21 cellular contexts compared by ENCODE assay signal in genomic region chr22:49368221-49368975, GRCh38.
DNase-seq lines count a peak whose midpoint lies in the region; ATAC-seq, FAIRE-seq and TF ChIP-seq lines count a peak whose summit lies in the region.
"Had no signal": no experiment of that assay in that cellular context is flagged by ENCODE, and none has a peak within 500 bp of the region (broad histone marks: within the 10 kb centered on the region; RNA-seq: fewer than 3 reads in every experiment).

No MANE protein-coding gene starts in this region.

- POLR2A ChIA-PET in A549 (lab: Yijun Ruan, JAX) = no interaction called here
- POLR2A ChIA-PET in HCT116 (lab: Charles Lee) = no interaction called here

- intact Hi-C loops in HCT116 (cut with micrococcal nuclease) = no loop called here

- RAD21 ChIA-PET in HCT116 (lab: Charles Lee; ENCODE audit: low non-redundant PET in 1 of 2, low total read pairs in 2 of 2, uncharacterized antibody in 2 of 2, unreplicated experiment in 2 of 2) = no interaction called here

- H3K4me3 ChIP-seq in A549 (peak overlapping the region; percentile 47), HCT116 (replicated peaks in 1 of 2; ENCODE audit: low read depth in 1 of 2, low read length in 2 of 2) (peak overlapping the region; percentile 44 to 63), mesenchymal stem cell (ENCODE audit: insufficient read depth in 1 of 2, low read depth in 1 of 2, low read length in 2 of 2) (no peak overlapping the region)
- H3K4me3 ChIP-seq: smooth muscle cell, tibial nerve had no signal

- no peak for TF ChIP-seq CTCF in A549 (IDR thresholded peaks at IDR 0.05)
- TF ChIP-seq CTCF in HCT116 (IDR thresholded peaks at IDR 0.05 in 2 of 3, conservative IDR thresholded peaks at IDR 0.05 in 1 of 3; ENCODE audit: borderline replicate concordance in 1 of 3, insufficient read depth in 1 of 3, low read depth in 2 of 3, low read length in 2 of 3) = no peak
- no peak for TF ChIP-seq CTCF in osteocyte (IDR thresholded peaks at IDR 0.05)

- H4K20me1 ChIP-seq in HCT116 (ENCODE audit: insufficient read depth) = no peaks in the 10 kb centered on the region

- H3K79me1 ChIP-seq in mesenchymal stem cell (replicated peaks; ENCODE audit: low read length, poor library complexity, severe bottlenecking) = no peaks in the 10 kb centered on the region

- no peak overlapping the region for H3K14ac ChIP-seq in mesenchymal stem cell (ENCODE audit: low read length in 2 of 2)

- no TSS peak for BruUV-seq in HCT116 (replicated peaks; lab: Mats Ljungman, UMichigan)

- H3K27ac ChIP-seq in A549 = peak overlapping the region; percentile 12 to 76; a peak in 4 of 6 replicates
- peak overlapping the region; percentile 34; the same call in 1 of the 2 replicates for H3K27ac ChIP-seq in HCT116 (ENCODE audit: low read depth, low read length)
- H3K27ac ChIP-seq in mesenchymal stem cell (ENCODE audit: low read length, poor library complexity, severe bottlenecking) = no peak overlapping the region
- H3K27ac ChIP-seq: C4-2B, tibial nerve had no signal

- no peak overlapping the region for H4K91ac ChIP-seq in mesenchymal stem cell (ENCODE audit: low read length)

- no peaks in the 10 kb centered on the region for H3K27me3 ChIP-seq in HCT116 (ENCODE audit: insufficient read depth, low read length)
- no peaks in the 10 kb centered on the region for H3K27me3 ChIP-seq in mesenchymal stem cell (ENCODE audit: control insufficient read depth in 1 of 2, insufficient read depth in 1 of 2, low read length in 2 of 2)
- H3K27me3 ChIP-seq: tibial nerve had no signal

- no peak for FAIRE-seq in A549 (lab: Jason Lieb, UNC)
- FAIRE-seq: colon, endometrium had no signal

- H3K18ac ChIP-seq in mesenchymal stem cell (ENCODE audit: low read depth in 1 of 2, low read length in 2 of 2) = no peak overlapping the region

- no peak overlapping the region for H2BK120ac ChIP-seq in mesenchymal stem cell (ENCODE audit: low read depth, low read length)

- H3K23ac ChIP-seq in mesenchymal stem cell (ENCODE audit: low read length in 2 of 2) = no peak overlapping the region

- peak overlapping the region; percentile 66 for H3K27ac Mint-ChIP-seq in osteocyte (ENCODE audit: unreplicated experiment)
- no peak overlapping the region for H3K27ac Mint-ChIP-seq in effector memory CD8-positive, alpha-beta T cell
- H3K27ac Mint-ChIP-seq: nephron progenitor cell had no signal

- no peaks in the 10 kb centered on the region for H3K27me3 Mint-ChIP-seq in osteocyte (ENCODE audit: unreplicated experiment)
- peaks cover 38 to 70% of the 10 kb centered on the region in 2 donors for H3K27me3 Mint-ChIP-seq in effector memory CD8-positive, alpha-beta T cell

- H3K36me3 Mint-ChIP-seq in osteocyte (ENCODE audit: unreplicated experiment) = no peaks in the 10 kb centered on the region
- peaks cover 2% of the 10 kb centered on the region for H3K36me3 Mint-ChIP-seq in effector memory CD8-positive, alpha-beta T cell (ENCODE audit: insufficient read depth)
- H3K36me3 Mint-ChIP-seq: brain had no signal

- TF ChIP-seq EP300 in A549 (IDR thresholded peaks at IDR 0.05) = no peak

- H3K9me3 Mint-ChIP-seq in osteocyte (ENCODE audit: unreplicated experiment) = no peaks in the 10 kb centered on the region
- no peaks in the 10 kb centered on the region for H3K9me3 Mint-ChIP-seq in effector memory CD8-positive, alpha-beta T cell

- CTCF ChIA-PET in A549 (lab: Yijun Ruan, JAX) (no interaction called here), HCT116 (lab: Charles Lee) (no interaction called here)

- TF ChIP-seq RAD21 in A549 (conservative IDR thresholded peaks at IDR 0.05 in 1 of 2, IDR thresholded peaks at IDR 0.05 in 1 of 2) = no peak
- no peak for TF ChIP-seq RAD21 in HCT116 (IDR thresholded peaks at IDR 0.05; ENCODE audit: low read depth)

- peaks cover 29% of the 10 kb centered on the region for H3K4me1 Mint-ChIP-seq in osteocyte (ENCODE audit: unreplicated experiment)
- H3K4me1 Mint-ChIP-seq in effector memory CD8-positive, alpha-beta T cell (ENCODE audit: low read depth in 2 of 2) = no peaks in the 10 kb centered on the region

- H3K79me2 ChIP-seq in HCT116 (ENCODE audit: insufficient read depth, low read length) = no peaks in the 10 kb centered on the region

- H2AK5ac ChIP-seq in mesenchymal stem cell (ENCODE audit: low read length, severe bottlenecking) = no peak overlapping the region

- H3K36me3 ChIP-seq in HCT116 (ENCODE audit: control insufficient read depth in 1 of 2, insufficient read depth in 2 of 2, low read length in 2 of 2) (no peaks in the 10 kb centered on the region), mesenchymal stem cell (ENCODE audit: control insufficient read depth in 1 of 2, insufficient read depth in 2 of 2, low read depth in 1 of 2, low read length in 2 of 2) (no peaks in the 10 kb centered on the region)
- H3K36me3 ChIP-seq: tibial nerve had no signal

- H2AFZ ChIP-seq in HCT116 (ENCODE audit: low read depth, low read length, poor library complexity, severe bottlenecking) = no peak overlapping the region
- no peak overlapping the region for H2AFZ ChIP-seq in mesenchymal stem cell (ENCODE audit: low read depth, low read length)

- no peak overlapping the region for H2BK12ac ChIP-seq in mesenchymal stem cell (ENCODE audit: low read length in 2 of 2)

- ATAC-seq in A549 (peak; percentile 3 to 29; a peak in 3 of 6 replicates), HCT116 (peak; percentile 4)
- ATAC-seq in effector memory CD8-positive, alpha-beta T cell (replicated peaks) = no peak
- ATAC-seq: stimulated activated naive CD8-positive, alpha-beta T cell treated with anti-CD3 and anti-CD28 coated beads, Interleukin-15, Interleukin-2, amounts not matched to agents 100 U/mL and 50 U/mL, for 24 hours had no signal

- no peak overlapping the region for H3K4me3 Mint-ChIP-seq in osteocyte (ENCODE audit: unreplicated experiment)
- H3K4me3 Mint-ChIP-seq in effector memory CD8-positive, alpha-beta T cell = no peak overlapping the region
- H3K4me3 Mint-ChIP-seq: brain, nephron progenitor cell had no signal

- no peak overlapping the region for H2BK15ac ChIP-seq in mesenchymal stem cell (ENCODE audit: low read depth, poor library complexity, severe bottlenecking)

- H3K4me2 ChIP-seq in A549 (peak overlapping the region; percentile 86), HCT116 (ENCODE audit: low read length) (peak overlapping the region; percentile 87), mesenchymal stem cell (ENCODE audit: low read length, poor library complexity, severe bottlenecking) (no peak overlapping the region)
- H3K4me2 ChIP-seq: smooth muscle cell had no signal

- peak overlapping the region; percentile 59 for H3K9ac ChIP-seq in HCT116 (ENCODE audit: low read length)
- no peak overlapping the region for H3K9ac ChIP-seq in mesenchymal stem cell (ENCODE audit: low read length)

- DNase-seq in A549 (ENCODE audit: low read depth in 1 of 2, low spot score in 1 of 2) = no peak
- DNase-seq in HCT116 (ENCODE audit: low read depth, low spot score) = no peak
- peak; percentile 29 for DNase-seq in ecto neural progenitor cell (ENCODE audit: low spot score)
- DNase-seq in osteocyte (ENCODE audit: extremely low spot score, unreplicated experiment) = peak; percentile 78
- no peak for DNase-seq in OCI-M1 (lab: John Stamatoyannopoulos, UW)
- no peak for DNase-seq in activated CD4-positive, alpha-beta T cell treated with anti-CD3 and anti-CD28 coated beads for 48 hours
- DNase-seq in mesenchymal stem cell = no peak
- DNase-seq in effector memory CD8-positive, alpha-beta T cell = no peak
- DNase-seq: activated CD4-positive, alpha-beta T cell treated with anti-CD3 and anti-CD28 coated beads for 4 hours; activated gamma-delta T cell treated with Interleukin-2 at 50 U/mL for 16 hours; glutamatergic neuron; IMR-90; nephron progenitor cell; stimulated activated CD4-positive, alpha-beta T cell treated with anti-CD3 and anti-CD28 coated beads, Interleukin-2, amount 100 ng/mL, for 48 hours; stimulated activated naive CD8-positive, alpha-beta T cell treated with anti-CD3 and anti-CD28 coated beads, Interleukin-15, Interleukin-2, amounts not matched to agents 100 U/mL and 50 U/mL, for 24 hours had no signal

- no peaks in the 10 kb centered on the region for H3K9me2 ChIP-seq in HCT116 (ENCODE audit: insufficient read depth)

- H2BK5ac ChIP-seq in mesenchymal stem cell (ENCODE audit: low read depth, low read length, poor library complexity, severe bottlenecking) = no peak overlapping the region

- no peak overlapping the region for H3K4ac ChIP-seq in mesenchymal stem cell (ENCODE audit: low read depth in 1 of 2, low read length in 2 of 2)

- TF ChIP-seq POLR2A in A549 (IDR thresholded peaks at IDR 0.05; ENCODE audit: low read length) (no peak), HCT116 (IDR thresholded peaks at IDR 0.05; ENCODE audit: borderline replicate concordance, extremely low read depth, insufficient read depth, insufficient read length) (no peak)

- H3K4me1 ChIP-seq in A549 (peaks cover 4% of the 10 kb centered on the region; the same call in 2 of the 3 replicates), HCT116 (ENCODE audit: control insufficient read depth in 1 of 2, insufficient read depth in 2 of 2, low read length in 2 of 2) (peaks cover 21 to 37% of the 10 kb centered on the region in 2 experiments), mesenchymal stem cell (ENCODE audit: control insufficient read depth, insufficient read depth, low read depth, low read length) (peaks cover 12% of the 10 kb centered on the region)
- H3K4me1 ChIP-seq: tibial nerve had no signal

- H3K9me3 ChIP-seq in A549 (no peaks in the 10 kb centered on the region), HCT116 (ENCODE audit: control insufficient read depth in 1 of 2, insufficient read depth in 1 of 2, low read depth in 1 of 2, low read length in 2 of 2) (no peaks in the 10 kb centered on the region), mesenchymal stem cell (ENCODE audit: control insufficient read depth, low read length) (no peaks in the 10 kb centered on the region)

- no peak overlapping the region for H4K8ac ChIP-seq in mesenchymal stem cell (ENCODE audit: low read length)

- 85% methylated on average over 12 of the region's 19 CpGs for WGBS in A549 (ENCODE audit: missing lambda C conversion rate)
- WGBS in mesenchymal stem cell = 89% methylated on average over 19 of the region's 19 CpGs

TF ChIP-seq in A549, 52 proteins besides CTCF, POLR2A, EP300 and RAD21 (continues in another document):
- TF ChIP-seq HOXB5 (CRISPR knock-in tag; IDR thresholded peaks at IDR 0.05) = no peak
- TF ChIP-seq HDAC2 (IDR thresholded peaks at IDR 0.05) = no peak
- TF ChIP-seq NFE2L2 (conservative IDR thresholded peaks at IDR 0.05; ENCODE audit: low read length) = no peak

TF ChIP-seq in HCT116, 20 proteins besides CTCF, POLR2A, EP300 and RAD21:
- no peak for TF ChIP-seq FOSL1 (IDR thresholded peaks at IDR 0.05; ENCODE audit: low read depth)

Comparison
In these comparisons a context has a peak if more than half of its experiments do, and no peak if none do; other contexts are left out.
1. DNase-seq: peak in ecto neural progenitor cell (single experiment) and osteocyte (single experiment); none in A549 (0 of 2), HCT116 (single experiment), OCI-M1 (single experiment), activated CD4-positive, alpha-beta T cell treated with anti-CD3 and anti-CD28 coated beads for 48 hours (single experiment), mesenchymal stem cell (single experiment) and effector memory CD8-positive, alpha-beta T cell (0 of 3).
2. H3K4me3 ChIP-seq: peak in A549 (single experiment) and HCT116 (2 of 2); none in mesenchymal stem cell (0 of 2).